1 cellular context compared by ENCODE assay signal in the genomic region with DNA sequence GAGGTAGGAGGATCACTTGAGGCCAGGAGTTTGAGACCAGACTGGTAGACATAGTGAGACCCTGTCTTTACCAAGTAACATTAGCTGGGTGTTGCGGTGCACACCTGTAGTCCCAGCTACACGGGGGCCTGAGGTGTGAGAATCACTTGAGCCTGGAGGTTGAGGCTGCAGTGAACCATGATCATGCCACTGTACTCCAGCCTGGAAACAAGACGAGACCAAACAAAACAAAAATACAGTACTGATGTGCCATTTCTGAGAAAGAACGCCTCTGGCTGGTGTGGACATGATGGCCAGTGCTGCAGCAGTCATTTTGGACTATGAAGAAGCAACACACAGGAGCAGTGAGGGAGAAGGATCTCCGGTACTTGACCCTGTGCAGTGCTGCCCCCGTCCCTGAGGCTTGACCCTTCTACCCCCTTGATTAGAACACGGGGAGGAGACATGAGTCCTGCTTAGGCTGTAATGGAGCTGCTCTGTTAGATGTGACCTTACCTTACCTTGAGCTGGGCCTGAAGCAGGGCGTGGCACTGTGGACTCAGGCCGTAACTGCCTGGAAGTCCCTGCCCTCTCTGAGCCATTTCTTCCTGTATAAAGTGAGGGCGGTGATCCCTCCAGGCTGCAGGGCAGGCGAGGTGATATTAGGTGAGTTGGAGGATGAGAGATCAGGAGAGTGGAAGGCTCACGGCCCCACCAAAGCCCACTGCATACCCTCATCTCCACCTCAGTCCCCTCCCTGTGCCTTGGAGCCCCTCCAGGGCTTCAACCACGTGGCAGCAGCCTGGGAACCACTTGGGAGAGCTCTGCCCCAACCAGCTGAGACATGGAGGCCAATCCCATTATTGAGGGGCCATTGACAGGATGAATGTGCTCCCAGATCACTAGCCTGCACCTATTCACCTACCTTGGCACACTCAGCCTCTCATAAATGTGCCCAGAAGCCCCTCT.
TF ChIP-seq lines count a peak whose summit lies in the region.

No MANE protein-coding gene starts in this region.

TF ChIP-seq in WTC11, 78 proteins besides CTCF, POLR2A, EP300 and RAD21 (continued from another document):
- TF ChIP-seq, protein P1, sequence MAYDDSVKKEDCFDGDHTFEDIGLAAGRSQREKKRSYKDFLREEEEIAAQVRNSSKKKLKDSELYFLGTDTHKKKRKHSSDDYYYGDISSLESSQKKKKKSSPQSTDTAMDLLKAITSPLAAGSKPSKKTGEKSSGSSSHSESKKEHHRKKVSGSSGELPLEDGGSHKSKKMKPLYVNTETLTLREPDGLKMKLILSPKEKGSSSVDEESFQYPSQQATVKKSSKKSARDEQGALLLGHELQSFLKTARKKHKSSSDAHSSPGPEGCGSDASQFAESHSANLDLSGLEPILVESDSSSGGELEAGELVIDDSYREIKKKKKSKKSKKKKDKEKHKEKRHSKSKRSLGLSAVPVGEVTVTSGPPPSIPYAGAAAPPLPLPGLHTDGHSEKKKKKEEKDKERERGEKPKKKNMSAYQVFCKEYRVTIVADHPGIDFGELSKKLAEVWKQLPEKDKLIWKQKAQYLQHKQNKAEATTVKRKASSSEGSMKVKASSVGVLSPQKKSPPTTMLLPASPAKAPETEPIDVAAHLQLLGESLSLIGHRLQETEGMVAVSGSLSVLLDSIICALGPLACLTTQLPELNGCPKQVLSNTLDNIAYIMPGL (CRISPR knock-in tag; IDR thresholded peaks at IDR 0.05): no peak
- TF ChIP-seq CREM (CRISPR knock-in tag; IDR thresholded peaks at IDR 0.05) (peak; percentile 62; the same call in 1 of the 2 replicates), ZNF121 (CRISPR knock-in tag; IDR thresholded peaks at IDR 0.05) (0 out of 2 replicates have a peak, but pooled peaks have one; percentile 2), ZNF138 (CRISPR knock-in tag; conservative IDR thresholded peaks at IDR 0.05) (no peak), ZBTB21 (CRISPR knock-in tag; IDR thresholded peaks at IDR 0.05; ENCODE audit: borderline replicate concordance) (no peak), FOXJ3 (CRISPR knock-in tag; IDR thresholded peaks at IDR 0.05; ENCODE audit: borderline replicate concordance) (no peak)
- TF ChIP-seq, protein P2, sequence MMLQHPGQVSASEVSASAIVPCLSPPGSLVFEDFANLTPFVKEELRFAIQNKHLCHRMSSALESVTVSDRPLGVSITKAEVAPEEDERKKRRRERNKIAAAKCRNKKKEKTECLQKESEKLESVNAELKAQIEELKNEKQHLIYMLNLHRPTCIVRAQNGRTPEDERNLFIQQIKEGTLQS (CRISPR knock-in tag; conservative IDR thresholded peaks at IDR 0.05): no peak
- TF ChIP-seq, protein P3, sequence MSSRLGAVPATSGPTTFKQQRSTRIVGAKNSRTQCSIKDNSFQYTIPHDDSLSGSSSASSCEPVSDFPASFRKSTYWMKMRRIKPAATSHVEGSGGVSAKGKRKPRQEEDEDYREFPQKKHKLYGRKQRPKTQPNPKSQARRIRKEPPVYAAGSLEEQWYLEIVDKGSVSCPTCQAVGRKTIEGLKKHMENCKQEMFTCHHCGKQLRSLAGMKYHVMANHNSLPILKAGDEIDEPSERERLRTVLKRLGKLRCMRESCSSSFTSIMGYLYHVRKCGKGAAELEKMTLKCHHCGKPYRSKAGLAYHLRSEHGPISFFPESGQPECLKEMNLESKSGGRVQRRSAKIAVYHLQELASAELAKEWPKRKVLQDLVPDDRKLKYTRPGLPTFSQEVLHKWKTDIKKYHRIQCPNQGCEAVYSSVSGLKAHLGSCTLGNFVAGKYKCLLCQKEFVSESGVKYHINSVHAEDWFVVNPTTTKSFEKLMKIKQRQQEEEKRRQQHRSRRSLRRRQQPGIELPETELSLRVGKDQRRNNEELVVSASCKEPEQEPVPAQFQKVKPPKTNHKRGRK (CRISPR knock-in tag; IDR thresholded peaks at IDR 0.05; ENCODE audit: borderline replicate concordance): no peak
- TF ChIP-seq, protein P4, sequence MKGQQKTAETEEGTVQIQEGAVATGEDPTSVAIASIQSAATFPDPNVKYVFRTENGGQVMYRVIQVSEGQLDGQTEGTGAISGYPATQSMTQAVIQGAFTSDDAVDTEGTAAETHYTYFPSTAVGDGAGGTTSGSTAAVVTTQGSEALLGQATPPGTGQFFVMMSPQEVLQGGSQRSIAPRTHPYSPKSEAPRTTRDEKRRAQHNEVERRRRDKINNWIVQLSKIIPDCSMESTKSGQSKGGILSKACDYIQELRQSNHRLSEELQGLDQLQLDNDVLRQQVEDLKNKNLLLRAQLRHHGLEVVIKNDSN (CRISPR knock-in tag; IDR thresholded peaks at IDR 0.05): peak; percentile 38; the same call in 1 of the 2 replicates
- TF ChIP-seq, protein P5, sequence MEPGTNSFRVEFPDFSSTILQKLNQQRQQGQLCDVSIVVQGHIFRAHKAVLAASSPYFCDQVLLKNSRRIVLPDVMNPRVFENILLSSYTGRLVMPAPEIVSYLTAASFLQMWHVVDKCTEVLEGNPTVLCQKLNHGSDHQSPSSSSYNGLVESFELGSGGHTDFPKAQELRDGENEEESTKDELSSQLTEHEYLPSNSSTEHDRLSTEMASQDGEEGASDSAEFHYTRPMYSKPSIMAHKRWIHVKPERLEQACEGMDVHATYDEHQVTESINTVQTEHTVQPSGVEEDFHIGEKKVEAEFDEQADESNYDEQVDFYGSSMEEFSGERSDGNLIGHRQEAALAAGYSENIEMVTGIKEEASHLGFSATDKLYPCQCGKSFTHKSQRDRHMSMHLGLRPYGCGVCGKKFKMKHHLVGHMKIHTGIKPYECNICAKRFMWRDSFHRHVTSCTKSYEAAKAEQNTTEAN (CRISPR knock-in tag; IDR thresholded peaks at IDR 0.05): 0 out of 2 replicates have a peak, but pooled peaks have one; percentile 14
